19 cellular contexts compared by ENCODE assay signal in the genomic region with DNA sequence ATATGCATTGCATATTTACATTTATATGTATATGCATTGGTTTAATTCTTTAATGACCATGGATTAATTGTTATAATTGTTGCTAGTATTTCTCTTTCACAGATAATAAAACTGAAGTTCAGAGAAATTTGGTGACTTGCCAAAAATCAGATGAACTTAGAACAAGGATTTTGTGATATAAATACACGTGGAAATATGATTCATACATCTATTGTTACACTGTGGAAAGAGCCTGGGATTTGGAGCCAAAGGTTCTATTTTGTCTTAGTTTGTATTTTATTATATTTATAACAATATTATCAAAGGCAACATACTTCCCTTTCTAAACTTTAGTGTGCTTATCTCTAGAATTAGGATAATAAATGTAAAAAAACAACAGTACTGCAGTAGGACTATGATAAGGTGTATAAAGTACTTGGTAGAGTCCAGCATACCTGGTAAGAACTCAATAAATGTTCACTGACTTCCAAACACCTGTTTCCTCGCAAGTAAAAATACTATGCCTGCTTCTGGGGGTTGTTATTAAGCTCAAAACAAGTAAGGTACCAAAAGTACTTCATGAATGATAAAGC.
"Had no signal": no experiment of that assay in that cellular context is flagged by ENCODE, and none has a peak within 500 bp of the region (broad histone marks: within the 10 kb centered on the region; RNA-seq: fewer than 3 reads in every experiment).

No MANE protein-coding gene starts in this region.

- H3K27ac ChIP-seq: epithelial cell of prostate, hepatocyte, suprapubic skin, transverse colon had no signal

- H3K4me3 ChIP-seq: dorsolateral prefrontal cortex, hepatocyte, smooth muscle cell, suprapubic skin, transverse colon had no signal

- H3K79me2 ChIP-seq: hepatocyte had no signal

- DNase-seq: activated CD4-positive, alpha-beta T cell treated with anti-CD3 and anti-CD28 coated beads for 48 hours; activated CD4-positive, CD25-positive, alpha-beta regulatory T cell; activated CD8-positive, alpha-beta T cell treated with anti-CD3 and anti-CD28 coated beads for 36 hours; activated naive CD4-positive, alpha-beta T cell treated with Interleukin-2 at 50 U/mL for 16 hours; activated T-cell treated with anti-CD3 and anti-CD28 coated beads, Interleukin-2, amount 50 U/mL, for 1 hour; anterior cingulate cortex; cerebellar nuclear complex; dorsolateral prefrontal cortex; naive B cell; right cardiac atrium; stimulated activated CD4-positive, alpha-beta T cell treated with anti-CD3 and anti-CD28 coated beads, Interleukin-4, amount 100 ng/mL, for 1 hour; stimulated activated naive CD8-positive, alpha-beta T cell treated with anti-CD3 and anti-CD28 coated beads, Interleukin-15, amount 100 ng/mL, for 72 hours; T-helper 1 cell; T1000; transverse colon had no signal

- H2AFZ ChIP-seq: hepatocyte had no signal

- H3K36me3 ChIP-seq: suprapubic skin, transverse colon had no signal

- H3K9me3 ChIP-seq: suprapubic skin, transverse colon had no signal

- H3K27me3 ChIP-seq: dorsolateral prefrontal cortex, hepatocyte, suprapubic skin, transverse colon had no signal

- H3K4me1 ChIP-seq: suprapubic skin had no signal

- H3K4me2 ChIP-seq: hepatocyte, smooth muscle cell had no signal

- ATAC-seq: activated CD8-positive, alpha-beta T cell treated with anti-CD3 and anti-CD28 coated beads for 36 hours; stimulated activated naive CD8-positive, alpha-beta T cell treated with anti-CD3 and anti-CD28 coated beads, Interleukin-15, amount 100 ng/mL, for 72 hours had no signal
